ENCODE assay signal across 9 cellular contexts in the genomic region with DNA sequence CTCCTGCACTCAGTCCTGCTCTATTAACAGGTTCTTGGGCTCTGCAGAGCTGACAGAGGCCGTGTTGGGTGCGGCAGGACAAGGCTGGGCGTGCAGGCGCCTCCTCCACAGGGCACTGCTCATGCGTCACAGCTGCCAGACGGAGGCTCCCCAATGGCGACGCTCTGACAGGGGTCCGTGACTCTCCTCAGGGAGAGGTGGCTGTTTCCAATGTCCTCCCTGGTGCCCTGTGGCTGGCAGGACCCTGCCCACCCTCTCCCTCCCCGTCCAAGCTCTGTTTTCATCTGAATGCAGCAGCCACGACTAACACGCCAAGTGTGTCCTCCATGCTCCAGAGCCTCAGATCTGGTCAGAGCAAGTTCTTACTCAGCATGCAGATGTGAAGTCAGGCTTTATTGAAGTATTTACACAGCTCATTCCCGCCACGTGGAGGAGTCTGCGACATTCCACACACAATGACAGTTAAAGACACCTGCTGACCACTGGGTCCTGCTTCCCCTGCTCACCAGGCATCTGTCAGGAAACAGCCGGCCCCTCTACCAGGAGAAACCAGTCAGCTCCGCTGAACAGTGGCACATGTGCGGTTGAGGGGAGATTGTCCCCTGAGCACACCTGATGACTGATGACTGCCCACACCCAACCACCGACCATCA.
DNase-seq lines count a peak whose midpoint lies in the region; ATAC-seq and TF ChIP-seq lines count a peak whose summit lies in the region.
"Had no signal": no experiment of that assay in that cellular context is flagged by ENCODE, and none has a peak within 500 bp of the region (broad histone marks: within the 10 kb centered on the region; RNA-seq: fewer than 3 reads in every experiment).

No MANE protein-coding gene starts in this region.

- peak overlapping the region; percentile 45 for H3K4me3 ChIP-seq in epithelial cell of esophagus (ENCODE audit: low read length)
- H3K4me3 ChIP-seq: HAP-1 had no signal

- peaks cover 8% of the 10 kb centered on the region for H3K27me3 Mint-ChIP-seq in progenitor cell of endocrine pancreas

- no peak overlapping the region for H3K27ac Mint-ChIP-seq in progenitor cell of endocrine pancreas
- H3K27ac Mint-ChIP-seq: stimulated activated naive CD8-positive, alpha-beta T cell treated with anti-CD3 and anti-CD28 coated beads, Interleukin-15, Interleukin-2, amounts not matched to agents 100 ng/mL and 50 ng/mL, for 24 hours had no signal

- peak; percentile 50 for DNase-seq in Daoy (ENCODE audit: low read depth)
- DNase-seq in NCI-H2107 (lab: John Stamatoyannopoulos, UW), result peak; percentile 35
- peak; percentile 67 for DNase-seq in epithelial cell of esophagus (ENCODE audit: low read depth)
- DNase-seq in progenitor cell of endocrine pancreas (ENCODE audit: low spot score, unreplicated experiment), result no peak

- H3K9me3 Mint-ChIP-seq in progenitor cell of endocrine pancreas (ENCODE audit: low read depth), result no peaks in the 10 kb centered on the region
- H3K9me3 Mint-ChIP-seq: stimulated activated naive CD8-positive, alpha-beta T cell treated with anti-CD3 and anti-CD28 coated beads, Interleukin-15, Interleukin-2, amounts not matched to agents 100 ng/mL and 50 ng/mL, for 24 hours had no signal

- no peak for TF ChIP-seq CTCF in epithelial cell of esophagus (IDR thresholded peaks at IDR 0.05; ENCODE audit: insufficient read depth, low read depth, low read length, missing control alignments)
- TF ChIP-seq CTCF in progenitor cell of endocrine pancreas (IDR thresholded peaks at IDR 0.05; ENCODE audit: unreplicated experiment), result peak; percentile 11

- ATAC-seq in HG02884 (IDR thresholded peaks at IDR 0.05; ENCODE audit: unreplicated experiment) (no peak), GM21576 (IDR thresholded peaks at IDR 0.05; ENCODE audit: unreplicated experiment) (no peak), GM19328 (IDR thresholded peaks at IDR 0.05; ENCODE audit: unreplicated experiment) (no peak)

- H3K36me3 Mint-ChIP-seq in progenitor cell of endocrine pancreas (ENCODE audit: insufficient read depth), result no peaks in the 10 kb centered on the region

- H3K4me1 Mint-ChIP-seq in progenitor cell of endocrine pancreas (ENCODE audit: low read depth), result peaks cover 14% of the 10 kb centered on the region

- H3K4me3 Mint-ChIP-seq in progenitor cell of endocrine pancreas (ENCODE audit: low read depth), result no peak overlapping the region
- H3K4me3 Mint-ChIP-seq: stimulated activated naive CD8-positive, alpha-beta T cell treated with anti-CD3 and anti-CD28 coated beads, Interleukin-15, Interleukin-2, amounts not matched to agents 100 ng/mL and 50 ng/mL, for 24 hours had no signal
